In the genomic region with DNA sequence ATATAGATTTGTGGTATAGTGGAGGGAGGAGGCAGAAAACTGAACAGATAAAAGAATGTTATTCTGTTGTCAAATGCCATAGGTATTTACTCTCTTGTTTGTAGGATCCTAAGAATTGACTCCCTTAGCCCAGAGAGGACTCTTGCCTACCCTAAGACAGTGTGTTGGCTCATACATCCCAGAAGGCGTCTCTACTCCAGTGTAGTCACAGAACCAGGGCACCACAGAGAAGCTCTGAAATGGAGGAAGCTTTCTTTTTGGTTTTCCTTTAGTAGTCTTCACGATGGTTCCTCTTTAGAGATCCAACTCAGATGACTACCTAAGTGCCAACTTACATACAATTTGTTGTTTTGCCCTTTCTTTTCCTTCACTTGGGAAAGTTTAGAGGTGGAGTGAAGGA, we compare ENCODE assay signal across 23 cellular contexts. TPM values are rescaled to one million over a fixed set of nuclear protein-coding genes. Genes with fewer than 3 reads are reported as not detected.
DNase-seq lines count a peak whose midpoint lies in the region; FAIRE-seq and TF ChIP-seq lines count a peak whose summit lies in the region.
"Had no signal": no experiment of that assay in that cellular context is flagged by ENCODE, and none has a peak within 500 bp of the region (broad histone marks: within the 10 kb centered on the region; RNA-seq: fewer than 3 reads in every experiment).

No MANE protein-coding gene starts in this region.

- H3K4me3 ChIP-seq in neutrophil (ENCODE audit: low read depth in 1 of 2, low read length in 1 of 2) (no peak overlapping the region), smooth muscle cell (no peak overlapping the region)
- H3K4me3 ChIP-seq: coronary artery, MG63, vagina had no signal

- no peak overlapping the region for H3K4me2 ChIP-seq in smooth muscle cell

- H3K9me3 Mint-ChIP-seq in activated naive CD4-positive, alpha-beta T cell treated with anti-CD3 and anti-CD28 coated beads, Interleukin-2, amount 50 U/mL, for 24 hours = peaks cover 5% of the 10 kb centered on the region
- no peaks in the 10 kb centered on the region for H3K9me3 Mint-ChIP-seq in activated CD4-positive, alpha-beta memory T cell treated with anti-CD3 and anti-CD28 coated beads, Interleukin-2, amount 10 ng/mL, durations not matched to agents 7 days and 5 days
- H3K9me3 Mint-ChIP-seq: activated naive CD8-positive, alpha-beta T cell treated with anti-CD3 and anti-CD28 coated beads, Interleukin-2, amount 10 ng/mL, durations not matched to agents 7 days and 5 days had no signal

- H3F3A ChIP-seq in smooth muscle cell (ENCODE audit: low read depth) = peaks cover 9% of the 10 kb centered on the region

- no peak for DNase-seq in activated naive CD4-positive, alpha-beta T cell treated with Interleukin-2 at 50 U/mL for 16 hours
- no peak for DNase-seq in GM19239 (ENCODE audit: insufficient read length, low spot score)
- no peak for DNase-seq in activated CD4-positive, alpha-beta memory T cell treated with anti-CD3 and anti-CD28 coated beads, Interleukin-2, amount 10 ng/mL, durations not matched to agents 7 days and 5 days
- DNase-seq in posterior cingulate gyrus = no peak
- DNase-seq in ureter (ENCODE audit: low spot score) = no peak
- DNase-seq in smooth muscle cell (lab: John Stamatoyannopoulos, UW; ENCODE audit: unreplicated experiment) = no peak
- DNase-seq: activated naive CD8-positive, alpha-beta T cell treated with anti-CD3 and anti-CD28 coated beads, Interleukin-2, amount 10 ng/mL, durations not matched to agents 7 days and 5 days; brain microvascular endothelial cell; COR-L47; foreskin keratinocyte; left cardiac atrium; MG63; NCI-H187; NCI-H446; occipital lobe; right cardiac atrium had no signal

- no peaks in the 10 kb centered on the region for H3K27me3 ChIP-seq in neutrophil
- H3K27me3 ChIP-seq in smooth muscle cell (ENCODE audit: low read depth) = no peaks in the 10 kb centered on the region
- H3K27me3 ChIP-seq: brain microvascular endothelial cell, foreskin keratinocyte, MG63, vagina had no signal

- POLR2A ChIA-PET in activated CD4-positive, alpha-beta memory T cell treated with anti-CD3 and anti-CD28 coated beads, Interleukin-2, amount 10 ng/mL, durations not matched to agents 7 days and 5 days (lab: Charles Lee) = interaction anchor here (0.8 to 5.6 kb wide), 8 partner anchors 10 to 147 kb away, joined by 3 to 74 read pairs (median 4); partner anchors contain the start of genes GPR183 and UBAC2

- WGBS in smooth muscle cell (ENCODE audit: low lambda C conversion rate) = 98% methylated on average over 2 of the region's 2 CpGs

- peaks cover 39% of the 10 kb centered on the region for H3K36me3 Mint-ChIP-seq in activated naive CD4-positive, alpha-beta T cell treated with anti-CD3 and anti-CD28 coated beads, Interleukin-2, amount 50 U/mL, for 24 hours
- H3K36me3 Mint-ChIP-seq in activated CD4-positive, alpha-beta memory T cell treated with anti-CD3 and anti-CD28 coated beads, Interleukin-2, amount 10 ng/mL, durations not matched to agents 7 days and 5 days (ENCODE audit: low read depth) = peaks cover 71% of the 10 kb centered on the region

- intact Hi-C loops in posterior cingulate gyrus (cut with DNase I) = no loop called here

- H4K20me1 ChIP-seq in smooth muscle cell (ENCODE audit: low read depth) = peaks cover 12% of the 10 kb centered on the region

- no peak overlapping the region for H3K4me3 Mint-ChIP-seq in activated naive CD4-positive, alpha-beta T cell treated with anti-CD3 and anti-CD28 coated beads, Interleukin-2, amount 50 U/mL, for 24 hours
- H3K4me3 Mint-ChIP-seq in activated CD4-positive, alpha-beta memory T cell treated with anti-CD3 and anti-CD28 coated beads, Interleukin-2, amount 10 ng/mL, durations not matched to agents 7 days and 5 days = no peak overlapping the region
- H3K4me3 Mint-ChIP-seq: activated naive CD8-positive, alpha-beta T cell treated with anti-CD3 and anti-CD28 coated beads, Interleukin-2, amount 10 ng/mL, durations not matched to agents 7 days and 5 days had no signal

- H3K79me2 ChIP-seq in smooth muscle cell (ENCODE audit: low read depth) = peaks cover 5% of the 10 kb centered on the region

- H3K36me3 ChIP-seq in neutrophil (no peaks in the 10 kb centered on the region), smooth muscle cell (ENCODE audit: low read depth) (peaks cover 5% of the 10 kb centered on the region)
- H3K36me3 ChIP-seq: brain microvascular endothelial cell, MG63 had no signal

- TF ChIP-seq CTCF in neutrophil (IDR thresholded peaks at IDR 0.05) (no peak), smooth muscle cell (IDR thresholded peaks at IDR 0.05; ENCODE audit: borderline replicate concordance, insufficient read depth, poor library complexity, severe bottlenecking) (no peak)

- FAIRE-seq in GM19239 (lab: Jason Lieb, UNC) = peak; percentile 28

- H3K9ac ChIP-seq in smooth muscle cell (ENCODE audit: low read depth) = no peak overlapping the region

- H3K4me1 Mint-ChIP-seq in activated naive CD4-positive, alpha-beta T cell treated with anti-CD3 and anti-CD28 coated beads, Interleukin-2, amount 50 U/mL, for 24 hours = peaks cover 92% of the 10 kb centered on the region
- peaks cover 83% of the 10 kb centered on the region for H3K4me1 Mint-ChIP-seq in activated CD4-positive, alpha-beta memory T cell treated with anti-CD3 and anti-CD28 coated beads, Interleukin-2, amount 10 ng/mL, durations not matched to agents 7 days and 5 days

- H3K27me3 Mint-ChIP-seq in activated naive CD4-positive, alpha-beta T cell treated with anti-CD3 and anti-CD28 coated beads, Interleukin-2, amount 50 U/mL, for 24 hours = no peaks in the 10 kb centered on the region
- no peaks in the 10 kb centered on the region for H3K27me3 Mint-ChIP-seq in activated CD4-positive, alpha-beta memory T cell treated with anti-CD3 and anti-CD28 coated beads, Interleukin-2, amount 10 ng/mL, durations not matched to agents 7 days and 5 days
- H3K27me3 Mint-ChIP-seq: activated naive CD8-positive, alpha-beta T cell treated with anti-CD3 and anti-CD28 coated beads, Interleukin-2, amount 10 ng/mL, durations not matched to agents 7 days and 5 days had no signal

- H3K27ac ChIP-seq in neutrophil (peak overlapping the region; percentile 75), smooth muscle cell (ENCODE audit: low read depth) (no peak overlapping the region)
- H3K27ac ChIP-seq: brain microvascular endothelial cell, coronary artery, epithelial cell of prostate, foreskin keratinocyte, vagina had no signal

- H3K9me3 ChIP-seq in neutrophil (no peaks in the 10 kb centered on the region), smooth muscle cell (replicated peaks; ENCODE audit: low read depth) (no peaks in the 10 kb centered on the region)
- H3K9me3 ChIP-seq: MG63, vagina had no signal

- H3K4me1 ChIP-seq in neutrophil (ENCODE audit: control insufficient read depth in 1 of 2, insufficient read depth in 1 of 2, low read depth in 1 of 2, low read length in 1 of 2) = peaks cover 34 to 38% of the 10 kb centered on the region in 2 experiments
- peaks cover 4% of the 10 kb centered on the region for H3K4me1 ChIP-seq in smooth muscle cell (ENCODE audit: low read depth)
- H3K4me1 ChIP-seq: foreskin keratinocyte had no signal

- H3K27ac Mint-ChIP-seq in activated naive CD4-positive, alpha-beta T cell treated with anti-CD3 and anti-CD28 coated beads, Interleukin-2, amount 50 U/mL, for 24 hours = peak overlapping the region; percentile 93
- H3K27ac Mint-ChIP-seq in activated CD4-positive, alpha-beta memory T cell treated with anti-CD3 and anti-CD28 coated beads, Interleukin-2, amount 10 ng/mL, durations not matched to agents 7 days and 5 days = peak overlapping the region; percentile 4
- H3K27ac Mint-ChIP-seq: activated naive CD8-positive, alpha-beta T cell treated with anti-CD3 and anti-CD28 coated beads, Interleukin-2, amount 10 ng/mL, durations not matched to agents 7 days and 5 days had no signal

- no peak overlapping the region for H2AFZ ChIP-seq in smooth muscle cell (ENCODE audit: low read depth)

- CTCF ChIA-PET in activated CD4-positive, alpha-beta memory T cell treated with anti-CD3 and anti-CD28 coated beads, Interleukin-2, amount 10 ng/mL, durations not matched to agents 7 days and 5 days (lab: Charles Lee) = interaction anchor here (0.7 to 1.1 kb wide), 2 partner anchors 19 to 27 kb away, joined by 3 to 6 read pairs; no protein-coding TSS in a partner anchor

RNA-seq across cellular contexts. Expression of gene GPR183, which starts 14.0 kb away (rescaled TPM):
- 10 to 100 TPM; 43.7 to 46.2 TPM for total RNA-seq in activated CD4-positive, alpha-beta memory T cell treated with anti-CD3 and anti-CD28 coated beads, Interleukin-2, amount 10 ng/mL, durations not matched to agents 7 days and 5 days
- total RNA-seq in ureter (5.4 TPM), smooth muscle cell (33.0 and 46.4 TPM in 2 replicates)
- 26.8 and 32.4 TPM in 2 replicates for polyA plus RNA-seq in smooth muscle cell
- total RNA-seq: foreskin keratinocyte had no signal
- polyA plus RNA-seq: foreskin keratinocyte had no signal

RNA-seq across cellular contexts. Expression of gene GPR18, which starts 35.0 kb away (rescaled TPM):
- 10 to 100 TPM; 10.3 to 10.4 TPM for total RNA-seq in activated CD4-positive, alpha-beta memory T cell treated with anti-CD3 and anti-CD28 coated beads, Interleukin-2, amount 10 ng/mL, durations not matched to agents 7 days and 5 days
- 0.26 TPM for total RNA-seq in ureter
- total RNA-seq in smooth muscle cell = 0.36 TPM in 1 of 2 replicates, not detected in the other
- 0.38 TPM in 1 of 2 replicates, not detected in the other for polyA plus RNA-seq in smooth muscle cell
- total RNA-seq: Daoy, foreskin keratinocyte, left cardiac atrium, occipital lobe, vagina had no signal
- polyA plus RNA-seq: AG04450, foreskin keratinocyte, right cardiac atrium had no signal
